In the genomic region with DNA sequence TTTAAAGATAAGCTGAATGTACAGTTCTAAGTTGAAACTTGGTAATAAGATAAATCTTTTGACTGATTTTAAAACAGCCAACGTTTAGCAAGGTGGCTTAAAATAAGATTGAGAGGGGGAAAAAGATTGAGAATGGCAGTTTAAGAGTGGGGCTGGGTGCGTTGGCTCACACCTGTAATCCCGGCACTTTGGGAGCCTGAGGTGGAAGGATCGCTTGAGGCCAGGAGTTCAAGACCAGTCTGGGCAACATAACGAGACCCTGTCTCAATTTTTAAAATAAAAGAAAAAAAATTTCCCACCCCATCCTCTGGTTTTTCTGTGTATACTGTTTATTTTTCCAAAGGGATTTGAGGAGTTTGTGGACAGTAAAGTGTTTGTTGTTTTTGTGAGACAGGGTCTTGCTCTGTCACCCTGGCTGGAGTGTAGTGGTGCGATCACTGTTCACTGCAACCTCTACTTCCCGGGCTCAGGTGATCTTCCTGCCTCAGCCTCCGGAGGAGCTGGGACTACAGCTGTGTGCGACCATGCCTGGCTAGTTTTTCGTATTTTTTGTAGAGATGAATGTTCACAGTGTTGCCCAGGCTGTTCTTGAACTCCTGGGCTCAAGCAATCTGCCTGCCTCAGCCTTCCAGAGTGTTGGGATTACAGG, we compare ENCODE assay signal across 1 cellular context.
TF ChIP-seq lines count a peak whose summit lies in the region.

No MANE protein-coding gene starts in this region.

TF ChIP-seq in WTC11, 78 proteins besides CTCF, POLR2A, EP300 and RAD21 (continued from another document):
- TF ChIP-seq, protein P1, sequence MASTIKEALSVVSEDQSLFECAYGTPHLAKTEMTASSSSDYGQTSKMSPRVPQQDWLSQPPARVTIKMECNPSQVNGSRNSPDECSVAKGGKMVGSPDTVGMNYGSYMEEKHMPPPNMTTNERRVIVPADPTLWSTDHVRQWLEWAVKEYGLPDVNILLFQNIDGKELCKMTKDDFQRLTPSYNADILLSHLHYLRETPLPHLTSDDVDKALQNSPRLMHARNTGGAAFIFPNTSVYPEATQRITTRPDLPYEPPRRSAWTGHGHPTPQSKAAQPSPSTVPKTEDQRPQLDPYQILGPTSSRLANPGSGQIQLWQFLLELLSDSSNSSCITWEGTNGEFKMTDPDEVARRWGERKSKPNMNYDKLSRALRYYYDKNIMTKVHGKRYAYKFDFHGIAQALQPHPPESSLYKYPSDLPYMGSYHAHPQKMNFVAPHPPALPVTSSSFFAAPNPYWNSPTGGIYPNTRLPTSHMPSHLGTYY (CRISPR knock-in tag; IDR thresholded peaks at IDR 0.05), result no peak
TF ChIP-seq in WTC11: peak in this region for 0.
